21 cellular contexts compared by ENCODE assay signal in genomic region chr1:105396001-105396400, GRCh38.
"Had no signal": no experiment of that assay in that cellular context is flagged by ENCODE, and none has a peak within 500 bp of the region (broad histone marks: within the 10 kb centered on the region; RNA-seq: fewer than 3 reads in every experiment).

No MANE protein-coding gene starts in this region.

- ATAC-seq: left cardiac atrium; left colon; left lobe of liver; left ventricle myocardium superior; lower lobe of right lung; mucosa of descending colon; naive thymus-derived CD4-positive, alpha-beta T cell had no signal

- H3K79me2 ChIP-seq: hepatocyte had no signal

- H3K4me1 ChIP-seq: left ventricle myocardium inferior, lower lobe of right lung had no signal

- H3K27ac ChIP-seq: hepatocyte, left ventricle myocardium inferior, lower lobe of right lung had no signal

- H3K4me3 ChIP-seq: hepatocyte, left ventricle myocardium inferior, lower lobe of right lung, lung, mucosa of descending colon had no signal

- H3K27me3 ChIP-seq: hepatocyte had no signal

- H3K9me3 ChIP-seq: lower lobe of right lung, mucosa of descending colon had no signal

- H3K4me2 ChIP-seq: hepatocyte had no signal

- H2AFZ ChIP-seq: hepatocyte had no signal

- H3K36me3 ChIP-seq: left ventricle myocardium inferior, lower lobe of right lung had no signal

- DNase-seq: hippocampal formation; hypothalamus; immature natural killer cell; islet precursor cell; kidney; kidney glomerular epithelial cell; left cardiac atrium; left colon; left ventricle myocardium inferior; left ventricle myocardium superior; lower lobe of right lung; mammary epithelial cell; mesenchymal stem cell; mesendoderm; midbrain; mucosa of descending colon; naive B cell; naive thymus-derived CD4-positive, alpha-beta T cell had no signal
